In the genomic region with DNA sequence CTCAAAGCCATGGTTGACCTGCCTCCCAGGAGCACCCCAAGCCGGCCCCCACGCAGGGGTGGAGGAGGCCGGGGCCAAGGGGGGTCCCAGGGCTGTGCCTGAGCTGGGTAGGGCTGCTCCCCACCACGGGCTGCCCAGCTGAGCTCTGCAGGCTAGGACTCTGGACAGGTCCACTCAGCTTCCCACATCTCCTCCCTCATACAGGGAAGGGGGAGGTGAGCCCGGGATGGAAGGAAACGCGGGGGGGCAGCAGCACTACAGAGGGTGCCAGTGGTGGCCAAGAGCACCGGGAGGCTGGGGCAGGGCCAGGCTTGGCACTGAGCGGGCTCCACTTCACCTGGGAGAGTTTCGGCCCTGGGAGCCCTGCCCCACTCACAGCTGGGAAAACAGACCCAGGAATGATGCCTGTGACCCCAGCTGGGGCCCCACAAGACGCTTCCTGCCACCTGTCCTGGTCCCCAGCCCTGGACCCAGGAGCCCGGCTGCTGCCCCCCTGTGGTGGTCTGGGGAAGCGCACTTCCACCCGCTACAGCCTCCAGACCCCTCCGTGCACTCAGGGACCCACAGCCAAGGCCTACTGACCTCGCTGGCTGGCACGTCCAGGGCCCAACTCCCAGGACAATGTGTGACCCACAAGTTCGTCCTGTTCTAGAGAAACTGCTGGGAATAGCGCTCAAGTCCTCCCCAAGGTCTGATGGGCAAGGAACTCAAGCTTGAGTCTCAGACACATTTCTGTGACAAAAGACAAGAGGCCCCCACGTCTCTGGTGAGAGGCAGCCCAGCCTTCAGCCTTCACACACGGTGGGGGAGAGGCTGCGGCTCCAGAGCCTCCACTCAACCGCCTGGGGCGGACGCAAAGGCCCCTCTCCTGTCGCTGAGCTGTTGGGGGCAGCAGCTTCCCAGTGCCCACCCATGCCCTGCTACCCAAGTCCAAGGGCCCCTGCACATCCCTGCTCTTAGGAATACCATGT, we compare ENCODE assay signal across 8 cellular contexts. TPM values are rescaled to one million over a fixed set of nuclear protein-coding genes. Genes with fewer than 3 reads are reported as not detected.
DNase-seq lines count a peak whose midpoint lies in the region; ATAC-seq and TF ChIP-seq lines count a peak whose summit lies in the region.

No MANE protein-coding gene starts in this region.

- H3K27me3 ChIP-seq in CD4-positive, CD25-positive, alpha-beta regulatory T cell (ENCODE audit: control insufficient read depth, insufficient read depth, low read length) = no peaks in the 10 kb centered on the region
- no peaks in the 10 kb centered on the region for H3K27me3 ChIP-seq in gastroesophageal sphincter

- H3K27me3 Mint-ChIP-seq in CD4-positive, CD25-positive, alpha-beta regulatory T cell = no peaks in the 10 kb centered on the region
- H3K27me3 Mint-ChIP-seq in activated T-helper 17 cell treated with anti-CD3 and anti-CD28 coated beads, Interleukin-2, amount 50 U/mL, for 72 hours = no peaks in the 10 kb centered on the region

- intact Hi-C loops in sciatic nerve (cut with DNase I) = no loop called here

- no peak for TF ChIP-seq EP300 in gastroesophageal sphincter (IDR thresholded peaks at IDR 0.05)

- H3K27ac ChIP-seq in CD4-positive, CD25-positive, alpha-beta regulatory T cell (ENCODE audit: insufficient read depth, low read length, poor library complexity, severe bottlenecking) = peak overlapping the region; percentile 58
- H3K27ac ChIP-seq in gastroesophageal sphincter = peak overlapping the region in 3 of 4 donors; percentile 28 to 69 (median 46)

- H3K4me3 Mint-ChIP-seq in CD4-positive, CD25-positive, alpha-beta regulatory T cell = peak overlapping the region in 3 of 4 donors; percentile 75 to 84 (median 79)
- H3K4me3 Mint-ChIP-seq in activated T-helper 17 cell treated with anti-CD3 and anti-CD28 coated beads, Interleukin-2, amount 50 U/mL, for 72 hours = peak overlapping the region; percentile 27

- TF ChIP-seq CTCF in HFF-Myc (IDR thresholded peaks at IDR 0.05; ENCODE audit: low read depth, low read length, missing control alignments) (peak; percentile 95), gastroesophageal sphincter (IDR thresholded peaks at IDR 0.05) (peak in 3 of 4 experiments; percentile 82 to 98 (median 86))

- H3K9me3 ChIP-seq in CD4-positive, CD25-positive, alpha-beta regulatory T cell (ENCODE audit: control insufficient read depth in 2 of 2, low read length in 2 of 2) = peaks cover 0 to 4% of the 10 kb centered on the region in 2 experiments
- H3K9me3 ChIP-seq in gastroesophageal sphincter = no peaks in the 10 kb centered on the region

- no peak overlapping the region for H3K4me3 ChIP-seq in CD4-positive, CD25-positive, alpha-beta regulatory T cell (ENCODE audit: low read depth, low read length)
- no peak overlapping the region for H3K4me3 ChIP-seq in HFF-Myc (replicated peaks; ENCODE audit: low read depth, low read length)
- no peak overlapping the region for H3K4me3 ChIP-seq in gastroesophageal sphincter

- ATAC-seq in CD4-positive, CD25-positive, alpha-beta regulatory T cell (ENCODE audit: low read depth in 2 of 2) = peak; percentile 25 to 34
- ATAC-seq in activated T-helper 17 cell treated with anti-CD3 and anti-CD28 coated beads, Interleukin-2, amount 50 U/mL, for 72 hours (replicated peaks) = peak; percentile 52
- peak; percentile 16 for ATAC-seq in gastroesophageal sphincter
- peak; percentile 44 for ATAC-seq in sciatic nerve
- ATAC-seq in GM21576 (IDR thresholded peaks at IDR 0.05; ENCODE audit: unreplicated experiment) = no peak

- no CpG with 5 or more reads among the region's 26 CpGs for WGBS in gastroesophageal sphincter (ENCODE audit: low coverage in 1 of 2), 2 donors

- no peaks in the 10 kb centered on the region for H3K36me3 Mint-ChIP-seq in CD4-positive, CD25-positive, alpha-beta regulatory T cell
- peaks cover 26% of the 10 kb centered on the region for H3K36me3 Mint-ChIP-seq in activated T-helper 17 cell treated with anti-CD3 and anti-CD28 coated beads, Interleukin-2, amount 50 U/mL, for 72 hours (ENCODE audit: low read depth)

- H3K4me1 Mint-ChIP-seq in CD4-positive, CD25-positive, alpha-beta regulatory T cell = peaks cover 0 to 36% (median 6%) of the 10 kb centered on the region in 4 donors
- no peaks in the 10 kb centered on the region for H3K4me1 Mint-ChIP-seq in activated T-helper 17 cell treated with anti-CD3 and anti-CD28 coated beads, Interleukin-2, amount 50 U/mL, for 72 hours

- no peak for TF ChIP-seq POLR2A in gastroesophageal sphincter (IDR thresholded peaks at IDR 0.05)

- no peaks in the 10 kb centered on the region for H3K36me3 ChIP-seq in CD4-positive, CD25-positive, alpha-beta regulatory T cell (ENCODE audit: control insufficient read depth, insufficient read depth, low read length)
- H3K36me3 ChIP-seq in gastroesophageal sphincter = peaks cover 0 to 17% of the 10 kb centered on the region in 2 donors

- H3K9me3 Mint-ChIP-seq in CD4-positive, CD25-positive, alpha-beta regulatory T cell = no peaks in the 10 kb centered on the region
- H3K9me3 Mint-ChIP-seq in activated T-helper 17 cell treated with anti-CD3 and anti-CD28 coated beads, Interleukin-2, amount 50 U/mL, for 72 hours = no peaks in the 10 kb centered on the region

- H3K27ac Mint-ChIP-seq in CD4-positive, CD25-positive, alpha-beta regulatory T cell = peak overlapping the region in 2 of 3 donors; percentile 56 to 79
- H3K27ac Mint-ChIP-seq in activated T-helper 17 cell treated with anti-CD3 and anti-CD28 coated beads, Interleukin-2, amount 50 U/mL, for 72 hours = no peak overlapping the region

- peak; percentile 67 to 74 (median 74) for DNase-seq in CD4-positive, CD25-positive, alpha-beta regulatory T cell
- DNase-seq in HFF-Myc (ENCODE audit: extremely low read depth, low read depth) = no peak
- peak; percentile 35 for DNase-seq in RKO (ENCODE audit: low spot score)
- DNase-seq in sciatic nerve (ENCODE audit: low spot score) = peak; percentile 86
- DNase-seq in middle frontal gyrus (ENCODE audit: extremely low spot score, low spot score) = no peak

- peaks cover 39% of the 10 kb centered on the region for H3K4me1 ChIP-seq in CD4-positive, CD25-positive, alpha-beta regulatory T cell (ENCODE audit: control insufficient read depth, insufficient read depth, low read length, poor library complexity, severe bottlenecking)
- peaks cover 0 to 43% (median 27%) of the 10 kb centered on the region in 3 donors for H3K4me1 ChIP-seq in gastroesophageal sphincter

RNA-seq across cellular contexts. Expression of a gene that starts 3.0 kb away (rescaled TPM):
- 76.0 TPM for total RNA-seq in CD4-positive, CD25-positive, alpha-beta regulatory T cell
- 100 to 1,000 TPM; 145 to 190 (median 164) TPM for polyA plus RNA-seq in CD4-positive, CD25-positive, alpha-beta regulatory T cell
- 100 to 1,000 TPM in 1 of 2 donors, 10 to 100 TPM in 1; 93.3 to 163 TPM for total RNA-seq in activated T-helper 17 cell treated with anti-CD3 and anti-CD28 coated beads, Interleukin-2, amount 50 U/mL, for 72 hours
- total RNA-seq in gastroesophageal sphincter (100 to 1,000 TPM; 103 to 138 (median 108) TPM), sciatic nerve (58.9 TPM)

RNA-seq across cellular contexts. Expression of a gene that starts 13.7 kb away (rescaled TPM):
- total RNA-seq in CD4-positive, CD25-positive, alpha-beta regulatory T cell = 0.17 TPM
- not detected for polyA plus RNA-seq in CD4-positive, CD25-positive, alpha-beta regulatory T cell
- total RNA-seq in activated T-helper 17 cell treated with anti-CD3 and anti-CD28 coated beads, Interleukin-2, amount 50 U/mL, for 72 hours = under 1 TPM in 1 of 2 donors, not detected in 1; 0.56 TPM
- total RNA-seq in gastroesophageal sphincter = 100 to 1,000 TPM in 1 of 4 donors, 10 to 100 TPM in 3; 69.8 to 105 (median 85.4) TPM
- 262 TPM for total RNA-seq in sciatic nerve

RNA-seq across cellular contexts. Expression of a gene that starts 22.8 kb away (rescaled TPM):
- 40.0 TPM for total RNA-seq in CD4-positive, CD25-positive, alpha-beta regulatory T cell
- polyA plus RNA-seq in CD4-positive, CD25-positive, alpha-beta regulatory T cell = 1 to 10 TPM in 1 of 4 donors, under 1 TPM in 3; 0.43 to 1.1 (median 0.82) TPM
- total RNA-seq in activated T-helper 17 cell treated with anti-CD3 and anti-CD28 coated beads, Interleukin-2, amount 50 U/mL, for 72 hours = 10 to 100 TPM; 46.2 to 48.0 TPM
- total RNA-seq in gastroesophageal sphincter (100 to 1,000 TPM in 1 of 4 donors, 10 to 100 TPM in 3; 84.4 to 174 (median 88.9) TPM), sciatic nerve (91.4 TPM)

RNA-seq across cellular contexts. Expression of a gene that starts 27.1 kb away (rescaled TPM):
- 287 TPM for total RNA-seq in CD4-positive, CD25-positive, alpha-beta regulatory T cell
- 10 to 100 TPM; 17.6 to 24.6 (median 21.4) TPM for polyA plus RNA-seq in CD4-positive, CD25-positive, alpha-beta regulatory T cell
- total RNA-seq in activated T-helper 17 cell treated with anti-CD3 and anti-CD28 coated beads, Interleukin-2, amount 50 U/mL, for 72 hours = 100 to 1,000 TPM; 103 to 107 TPM
- total RNA-seq in gastroesophageal sphincter (100 to 1,000 TPM in 2 of 4 donors, 10 to 100 TPM in 2; 31.6 to 248 (median 127) TPM), sciatic nerve (207 TPM)

RNA-seq across cellular contexts. Expression of a gene that starts 35.1 kb away (rescaled TPM):
- 83.4 TPM for total RNA-seq in CD4-positive, CD25-positive, alpha-beta regulatory T cell
- polyA plus RNA-seq in CD4-positive, CD25-positive, alpha-beta regulatory T cell = 100 to 1,000 TPM; 162 to 188 (median 178) TPM
- 100 to 1,000 TPM in 1 of 2 donors, 10 to 100 TPM in 1; 57.7 to 147 TPM for total RNA-seq in activated T-helper 17 cell treated with anti-CD3 and anti-CD28 coated beads, Interleukin-2, amount 50 U/mL, for 72 hours
- 100 to 1,000 TPM; 121 to 215 (median 159) TPM for total RNA-seq in gastroesophageal sphincter
- 75.6 TPM for total RNA-seq in sciatic nerve

Comparison
In these comparisons a context has a peak if more than half of its experiments do, and no peak if none do; other contexts are left out.
1. DNase-seq: peak in CD4-positive, CD25-positive, alpha-beta regulatory T cell (3 of 3), RKO (single experiment) and sciatic nerve (single experiment); none in HFF-Myc (single experiment) and middle frontal gyrus (single experiment).
2. RNA of a gene that starts 13.7 kb away (total RNA-seq): 262 TPM in sciatic nerve (single experiment) and 69.8 to 105 TPM in gastroesophageal sphincter; 0.56 TPM in activated T-helper 17 cell treated with anti-CD3 and anti-CD28 coated beads, Interleukin-2, amount 50 U/mL, for 72 hours and 0.17 TPM in CD4-positive, CD25-positive, alpha-beta regulatory T cell (single experiment); every median in the first group is over 10 times any median in the second.